9 cellular contexts compared by ENCODE assay signal in genomic region chr22:36377022-36377631, GRCh38. TPM values are rescaled to one million over a fixed set of nuclear protein-coding genes. Genes with fewer than 3 reads are reported as not detected.
DNase-seq lines count a peak whose midpoint lies in the region; ATAC-seq and TF ChIP-seq lines count a peak whose summit lies in the region.
"Had no signal": no experiment of that assay in that cellular context is flagged by ENCODE, and none has a peak within 500 bp of the region (broad histone marks: within the 10 kb centered on the region; RNA-seq: fewer than 3 reads in every experiment).

No MANE protein-coding gene starts in this region.

- TF ChIP-seq CTCF in thyroid gland (IDR thresholded peaks at IDR 0.05) (no peak), lower leg skin (IDR thresholded peaks at IDR 0.05) (no peak)

- H3K9me3 Mint-ChIP-seq in activated CD4-positive, alpha-beta memory T cell treated with anti-CD3 and anti-CD28 coated beads, Interleukin-2, amount 10 ng/mL, durations not matched to agents 7 days and 5 days: no peaks in the 10 kb centered on the region

- POLR2A ChIA-PET in activated CD4-positive, alpha-beta memory T cell treated with anti-CD3 and anti-CD28 coated beads, Interleukin-2, amount 10 ng/mL, durations not matched to agents 7 days and 5 days (lab: Charles Lee): interaction anchor here (0.5 to 14.4 kb wide), 21 partner anchors 9 to 130 kb away, joined by 3 to 262 read pairs (median 4); partner anchors contain the start of genes FOXRED2 and MYH9

- H3K27me3 Mint-ChIP-seq in activated CD4-positive, alpha-beta memory T cell treated with anti-CD3 and anti-CD28 coated beads, Interleukin-2, amount 10 ng/mL, durations not matched to agents 7 days and 5 days: no peaks in the 10 kb centered on the region

- 51% methylated on average over 14 of the region's 14 CpGs for WGBS in right cardiac atrium
- WGBS in thyroid gland, 2 donors: 75 to 86% methylated on average over 14 of the region's 14 CpGs
- WGBS in lower leg skin, 2 donors: 68 to 75% methylated on average over 14 of the region's 14 CpGs

- H3K27ac ChIP-seq in right cardiac atrium (ENCODE audit: low read length) (peak overlapping the region; percentile 64), thyroid gland (peak overlapping the region; percentile 44 to 99 (median 88))

- CTCF ChIA-PET in activated CD4-positive, alpha-beta memory T cell treated with anti-CD3 and anti-CD28 coated beads, Interleukin-2, amount 10 ng/mL, durations not matched to agents 7 days and 5 days (lab: Charles Lee): interaction anchor here (0.6 to 5.4 kb wide), 15 partner anchors 10 to 124 kb away, joined by 3 to 31 read pairs (median 7); partner anchors contain the start of genes APOL1 and MYH9

- H3K4me1 ChIP-seq in right cardiac atrium (ENCODE audit: control insufficient read depth, insufficient read depth, low read length) (peaks cover 36% of the 10 kb centered on the region), thyroid gland (peaks cover 44 to 93% of the 10 kb centered on the region in 2 donors)

- H3K9me3 ChIP-seq in right cardiac atrium (ENCODE audit: control insufficient read depth, low read length) (no peaks in the 10 kb centered on the region), thyroid gland (no peaks in the 10 kb centered on the region)

- DNase-seq in activated naive CD4-positive, alpha-beta T cell treated with Interleukin-2 at 50 U/mL for 16 hours: peak; percentile 49
- no peak for DNase-seq in activated naive CD4-positive, alpha-beta T cell treated with anti-CD3 and anti-CD28 coated beads, Interleukin-2, amount 50 U/mL, for 16 hours
- peak; percentile 52 for DNase-seq in activated CD4-positive, alpha-beta memory T cell treated with anti-CD3 and anti-CD28 coated beads, Interleukin-2, amount 10 ng/mL, durations not matched to agents 7 days and 5 days
- no peak for DNase-seq in right cardiac atrium
- DNase-seq in thyroid gland: no peak
- DNase-seq in lower leg skin (ENCODE audit: low spot score in 2 of 2): no peak
- DNase-seq: NCI-H1105 had no signal

- no peak overlapping the region for H3K4me3 ChIP-seq in right cardiac atrium (ENCODE audit: low read length)
- H3K4me3 ChIP-seq in thyroid gland (replicated peaks in 1 of 3): no peak overlapping the region
- H3K4me3 ChIP-seq in lower leg skin (ENCODE audit: low read depth, poor library complexity, severe bottlenecking): no peak overlapping the region

- TF ChIP-seq POLR2A in thyroid gland (IDR thresholded peaks at IDR 0.05) (no peak), lower leg skin (IDR thresholded peaks at IDR 0.05) (no peak)

- H3K4me3 Mint-ChIP-seq in activated CD4-positive, alpha-beta memory T cell treated with anti-CD3 and anti-CD28 coated beads, Interleukin-2, amount 10 ng/mL, durations not matched to agents 7 days and 5 days: peak overlapping the region; percentile 75

- intact Hi-C loops in right cardiac atrium (cut with DNase I): no loop called here
- intact Hi-C loops in thyroid gland (cut with DNase I): no loop called here
- intact Hi-C loops in lower leg skin (cut with DNase I; ENCODE audit: low total_unique reads): no loop called here

- peaks cover 97% of the 10 kb centered on the region for H3K4me1 Mint-ChIP-seq in activated CD4-positive, alpha-beta memory T cell treated with anti-CD3 and anti-CD28 coated beads, Interleukin-2, amount 10 ng/mL, durations not matched to agents 7 days and 5 days

- no peaks in the 10 kb centered on the region for H3K36me3 ChIP-seq in thyroid gland

- H3K27ac Mint-ChIP-seq in activated CD4-positive, alpha-beta memory T cell treated with anti-CD3 and anti-CD28 coated beads, Interleukin-2, amount 10 ng/mL, durations not matched to agents 7 days and 5 days: peak overlapping the region; percentile 98

- no peaks in the 10 kb centered on the region for H3K27me3 ChIP-seq in right cardiac atrium (ENCODE audit: control insufficient read depth, insufficient read depth)
- H3K27me3 ChIP-seq in thyroid gland: no peaks in the 10 kb centered on the region

- ATAC-seq in right cardiac atrium (peak; percentile 32 to 65), HG02970 (IDR thresholded peaks at IDR 0.05; ENCODE audit: low FRiP score, unreplicated experiment) (no peak), HG03175 (IDR thresholded peaks at IDR 0.05; ENCODE audit: unreplicated experiment) (no peak)

- peaks cover 84% of the 10 kb centered on the region for H3K36me3 Mint-ChIP-seq in activated CD4-positive, alpha-beta memory T cell treated with anti-CD3 and anti-CD28 coated beads, Interleukin-2, amount 10 ng/mL, durations not matched to agents 7 days and 5 days (ENCODE audit: low read depth)

RNA-seq across cellular contexts. Expression of gene MYH9, which starts 10.6 kb away (rescaled TPM):
- total RNA-seq in activated CD4-positive, alpha-beta memory T cell treated with anti-CD3 and anti-CD28 coated beads, Interleukin-2, amount 10 ng/mL, durations not matched to agents 7 days and 5 days: 100 to 1,000 TPM; 840 to 865 TPM
- 100 to 1,000 TPM; 140 to 224 (median 163) TPM for total RNA-seq in right cardiac atrium
- polyA plus RNA-seq in right cardiac atrium: 92.5 TPM
- total RNA-seq in thyroid gland: 100 to 1,000 TPM; 228 to 375 (median 275) TPM
- total RNA-seq in lower leg skin: 100 to 1,000 TPM; 258 to 335 (median 307) TPM

Comparison
In these comparisons a context has a peak if more than half of its experiments do, and no peak if none do; other contexts are left out.
1. DNase-seq: peak in activated naive CD4-positive, alpha-beta T cell treated with Interleukin-2 at 50 U/mL for 16 hours (single experiment) and activated CD4-positive, alpha-beta memory T cell treated with anti-CD3 and anti-CD28 coated beads, Interleukin-2, amount 10 ng/mL, durations not matched to agents 7 days and 5 days (single experiment); none in activated naive CD4-positive, alpha-beta T cell treated with anti-CD3 and anti-CD28 coated beads, Interleukin-2, amount 50 U/mL, for 16 hours (single experiment), right cardiac atrium (0 of 3), thyroid gland (0 of 2) and lower leg skin (0 of 2).
2. ATAC-seq: peak in right cardiac atrium (2 of 2); none in HG02970 (single experiment) and HG03175 (single experiment).